In genomic region chr7:80581472-80581871, GRCh38 we compare ENCODE assay signal across 23 cellular contexts. TPM values are rescaled to one million over a fixed set of nuclear protein-coding genes. Genes with fewer than 3 reads are reported as not detected.
DNase-seq lines count a peak whose midpoint lies in the region; ATAC-seq and TF ChIP-seq lines count a peak whose summit lies in the region.
"Had no signal": no experiment of that assay in that cellular context is flagged by ENCODE, and none has a peak within 500 bp of the region (broad histone marks: within the 10 kb centered on the region; RNA-seq: fewer than 3 reads in every experiment).

No MANE protein-coding gene starts in this region.

- H4K91ac ChIP-seq in mesenchymal stem cell (ENCODE audit: low read length): no peak overlapping the region

- in situ Hi-C loops in mammary epithelial cell (cut with MboI; ENCODE audit: low sequenced_read_pairs in 2 of 2): no loop called here

- no peaks in the 10 kb centered on the region for H3K9me2 ChIP-seq in OCI-LY7 (ENCODE audit: insufficient read depth, low read length)

- H3K27ac ChIP-seq in mammary epithelial cell (ENCODE audit: insufficient read depth, low read depth, low read length) (no peak overlapping the region), foreskin keratinocyte (no peak overlapping the region), mesenchymal stem cell (ENCODE audit: low read length, poor library complexity, severe bottlenecking) (no peak overlapping the region), esophagus squamous epithelium (no peak overlapping the region), OCI-LY7 (ENCODE audit: low read depth, low read length, poor library complexity, severe bottlenecking) (no peak overlapping the region)
- H3K27ac ChIP-seq: esophagus muscularis mucosa, ovary, PC-9, skin epidermis had no signal

- H2BK5ac ChIP-seq in mesenchymal stem cell (ENCODE audit: low read depth, low read length, poor library complexity, severe bottlenecking): no peak overlapping the region

- H4K8ac ChIP-seq in mesenchymal stem cell (ENCODE audit: low read length): peak overlapping the region; percentile 69

- no peak overlapping the region for H3K18ac ChIP-seq in mesenchymal stem cell (ENCODE audit: low read depth in 1 of 2, low read length in 2 of 2)

- TF ChIP-seq CTCF in mammary epithelial cell (conservative IDR thresholded peaks at IDR 0.05 in 1 of 2, IDR thresholded peaks at IDR 0.05 in 1 of 2; ENCODE audit: extremely low read depth in 1 of 2, insufficient read depth in 1 of 2, low read depth in 1 of 2, low read length in 2 of 2) (no peak), foreskin keratinocyte (conservative IDR thresholded peaks at IDR 0.05) (no peak), esophagus squamous epithelium (IDR thresholded peaks at IDR 0.05) (no peak), OCI-LY7 (conservative IDR thresholded peaks at IDR 0.05; ENCODE audit: low read length) (no peak)

- H3K4me3 ChIP-seq in mammary epithelial cell (replicated peaks in 1 of 3; ENCODE audit: insufficient read depth in 1 of 3, low read depth in 2 of 3, low read length in 3 of 3) (no peak overlapping the region), mesenchymal stem cell (ENCODE audit: insufficient read depth in 1 of 2, low read depth in 1 of 2, low read length in 2 of 2) (no peak overlapping the region), esophagus squamous epithelium (no peak overlapping the region), OCI-LY7 (ENCODE audit: low read depth, low read length, poor library complexity, severe bottlenecking) (no peak overlapping the region)
- H3K4me3 ChIP-seq: esophagus muscularis mucosa, ovary, PC-9, skin epidermis had no signal

- CTCF ChIA-PET in mammary epithelial cell (lab: Charles Lee; ENCODE audit: low non-redundant PET): no interaction called here
- CTCF ChIA-PET in OCI-LY7 (lab: Charles Lee; ENCODE audit: unreplicated experiment): no interaction called here

- no peak overlapping the region for H2AK5ac ChIP-seq in mesenchymal stem cell (ENCODE audit: low read length, severe bottlenecking)

- H3K4me1 ChIP-seq in mammary epithelial cell (ENCODE audit: insufficient read depth, low read length): peaks cover 4% of the 10 kb centered on the region
- no peaks in the 10 kb centered on the region for H3K4me1 ChIP-seq in foreskin keratinocyte
- H3K4me1 ChIP-seq in mesenchymal stem cell (ENCODE audit: control insufficient read depth, insufficient read depth, low read depth, low read length): no peaks in the 10 kb centered on the region
- H3K4me1 ChIP-seq in esophagus squamous epithelium: peaks cover 0 to 8% (median 7%) of the 10 kb centered on the region in 3 donors
- H3K4me1 ChIP-seq in OCI-LY7 (ENCODE audit: insufficient read depth, low read length, poor library complexity, severe bottlenecking): no peaks in the 10 kb centered on the region
- H3K4me1 ChIP-seq: BE2C, Caco-2 had no signal

- H2BK15ac ChIP-seq in mesenchymal stem cell (ENCODE audit: low read depth, poor library complexity, severe bottlenecking): no peak overlapping the region

- WGBS in mammary epithelial cell (ENCODE audit: low coverage, missing lambda C conversion rate): 15% methylated on average over 1 of the region's 1 CpG
- 33% methylated on average over 1 of the region's 1 CpG for WGBS in mesenchymal stem cell
- whole genome bisulfite sequencing in esophagus squamous epithelium, 2 donors: 58 to 69% methylated on average over 1 of the region's 1 CpG

- H4K20me1 ChIP-seq in mammary epithelial cell (ENCODE audit: insufficient read depth, low read length) (no peaks in the 10 kb centered on the region), OCI-LY7 (ENCODE audit: insufficient read depth, low read length) (no peaks in the 10 kb centered on the region)

- peak; percentile 9 for DNase-seq in EH (ENCODE audit: low read depth)
- DNase-seq in mammary epithelial cell: peak; percentile 60
- DNase-seq in foreskin keratinocyte: peak; percentile 16 to 56
- DNase-seq in mesenchymal stem cell: no peak
- DNase-seq in NCI-H2081 treated with DMSO at 0.1 percent for 48 hours (lab: John Stamatoyannopoulos, UW): no peak
- DNase-seq in esophagus squamous epithelium (lab: John Stamatoyannopoulos, UW): no peak
- DNase-seq in OCI-LY7 (ENCODE audit: low spot score): no peak
- DNase-seq: BE2C; Caco-2; naive thymus-derived CD8-positive, alpha-beta T cell; NCI-H1436 treated with DMSO at 0.1 percent for 48 hours; NCI-H82; ovary; stimulated activated CD4-positive, alpha-beta T cell treated with anti-CD3 and anti-CD28 coated beads, Interleukin-4, amount 100 ng/mL, for 1 hour; stimulated activated naive CD8-positive, alpha-beta T cell treated with anti-CD3 and anti-CD28 coated beads, Interleukin-15, amount 100 ng/mL, for 72 hours; T1000 had no signal

- ATAC-seq in foreskin keratinocyte (peak; percentile 35), GM19467 (IDR thresholded peaks at IDR 0.05; ENCODE audit: unreplicated experiment) (no peak)
- ATAC-seq: activated CD4-positive, CD25-positive, alpha-beta regulatory T cell treated with anti-CD3 and anti-CD28 coated beads, Interleukin-2, amount 50 U/mL, for 24 hours; naive thymus-derived CD8-positive, alpha-beta T cell; SK-N-SH treated with all-trans-retinoic acid at 6 μM for 48 hours; stimulated activated naive CD8-positive, alpha-beta T cell treated with anti-CD3 and anti-CD28 coated beads, Interleukin-15, amount 100 ng/mL, for 72 hours had no signal

- H3K9me3 ChIP-seq in mammary epithelial cell (replicated peaks; ENCODE audit: insufficient read depth, low read length) (no peaks in the 10 kb centered on the region), mesenchymal stem cell (ENCODE audit: control insufficient read depth, low read length) (no peaks in the 10 kb centered on the region), esophagus squamous epithelium (no peaks in the 10 kb centered on the region), OCI-LY7 (ENCODE audit: low read length) (no peaks in the 10 kb centered on the region)
- H3K9me3 ChIP-seq: BE2C, Caco-2, esophagus muscularis mucosa, ovary had no signal

- H3K9ac ChIP-seq in mammary epithelial cell (ENCODE audit: insufficient read depth, low read length) (no peak overlapping the region), mesenchymal stem cell (ENCODE audit: low read length) (no peak overlapping the region)

- no peak overlapping the region for H2AFZ ChIP-seq in mammary epithelial cell (ENCODE audit: low read depth, low read length)
- no peak overlapping the region for H2AFZ ChIP-seq in mesenchymal stem cell (ENCODE audit: low read depth, low read length)
- no peak overlapping the region for H2AFZ ChIP-seq in OCI-LY7 (ENCODE audit: low read length)
- H2AFZ ChIP-seq: PC-9 had no signal

- H2BK120ac ChIP-seq in mesenchymal stem cell (ENCODE audit: low read depth, low read length): no peak overlapping the region

- H3K36me3 ChIP-seq in mammary epithelial cell (ENCODE audit: insufficient read depth, low read length) (no peaks in the 10 kb centered on the region), mesenchymal stem cell (ENCODE audit: control insufficient read depth in 1 of 2, insufficient read depth in 2 of 2, low read depth in 1 of 2, low read length in 2 of 2) (no peaks in the 10 kb centered on the region), esophagus squamous epithelium (no peaks in the 10 kb centered on the region), OCI-LY7 (ENCODE audit: insufficient read depth, low read length) (no peaks in the 10 kb centered on the region)
- H3K36me3 ChIP-seq: BE2C, esophagus muscularis mucosa, ovary had no signal

- H3K27me3 ChIP-seq in mammary epithelial cell (ENCODE audit: insufficient read depth, low read length) (no peaks in the 10 kb centered on the region), foreskin keratinocyte (no peaks in the 10 kb centered on the region), mesenchymal stem cell (ENCODE audit: control insufficient read depth in 1 of 2, insufficient read depth in 1 of 2, low read length in 2 of 2) (no peaks in the 10 kb centered on the region), esophagus squamous epithelium (no peaks in the 10 kb centered on the region)
- H3K27me3 ChIP-seq: BE2C, esophagus muscularis mucosa, ovary had no signal

- H3K23ac ChIP-seq in mesenchymal stem cell (ENCODE audit: low read length in 2 of 2): no peak overlapping the region

- intact Hi-C loops in mammary epithelial cell (cut with micrococcal nuclease) (no loop called here), esophagus squamous epithelium (cut with DNase I) (no loop called here), OCI-LY7 (cut with micrococcal nuclease; ENCODE audit: unreplicated experiment) (no loop called here)

- H2BK12ac ChIP-seq in mesenchymal stem cell (ENCODE audit: low read length in 2 of 2): no peak overlapping the region

- no peak for TF ChIP-seq POLR2A in esophagus squamous epithelium (IDR thresholded peaks at IDR 0.05)

- POLR2A ChIA-PET in OCI-LY7 (lab: Charles Lee): no interaction called here

- H3K4ac ChIP-seq in mesenchymal stem cell (ENCODE audit: low read depth in 1 of 2, low read length in 2 of 2): no peak overlapping the region

- H3K79me2 ChIP-seq in mammary epithelial cell (ENCODE audit: insufficient read depth, low read length) (no peaks in the 10 kb centered on the region), OCI-LY7 (ENCODE audit: insufficient read depth, low read depth, low read length) (no peaks in the 10 kb centered on the region)

- dilution Hi-C loops in mammary epithelial cell (cut with HindIII; ENCODE audit: low sequenced_read_pairs): no loop called here

- BruUV-seq in mammary epithelial cell (replicated peaks; lab: Mats Ljungman, UMichigan) (no TSS peak), OCI-LY7 (replicated peaks; lab: Mats Ljungman, UMichigan) (no TSS peak)

- H3K4me2 ChIP-seq in mammary epithelial cell (ENCODE audit: insufficient read depth, low read depth, low read length): no peak overlapping the region
- no peak overlapping the region for H3K4me2 ChIP-seq in mesenchymal stem cell (ENCODE audit: low read length, poor library complexity, severe bottlenecking)
- no peak overlapping the region for H3K4me2 ChIP-seq in OCI-LY7 (ENCODE audit: low read length)
- H3K4me2 ChIP-seq: PC-9 had no signal

- no peaks in the 10 kb centered on the region for H3K79me1 ChIP-seq in mesenchymal stem cell (replicated peaks; ENCODE audit: low read length, poor library complexity, severe bottlenecking)

- no peak overlapping the region for H3K14ac ChIP-seq in mesenchymal stem cell (ENCODE audit: low read length in 2 of 2)

RNA-seq across cellular contexts. Expression of gene CD36, which starts 57.0 kb away (rescaled TPM):
- total RNA-seq in mammary epithelial cell (under 1 TPM in 1 of 2 donors, not detected in 1; 0.50 TPM), foreskin keratinocyte (0.20 TPM in 1 of 2 replicates, not detected in the other), esophagus squamous epithelium (10 to 100 TPM in 2 of 4 donors, 1 to 10 TPM in 2; 1.2 to 85.5 (median 11.0) TPM), OCI-LY7 (2022) (not detected in 2 replicates)
- polyA plus RNA-seq in mammary epithelial cell (0.10 TPM), foreskin keratinocyte (0.02 TPM in 1 of 2 replicates, not detected in the other)
- polyA minus RNA-seq in mammary epithelial cell: 0.10 TPM
- polyA plus RNA-seq in mesenchymal stem cell (2013, experiment 1 of 2): 50.5 TPM
- polyA plus RNA-seq in mesenchymal stem cell (2013, experiment 2 of 2): 53.0 TPM
- total RNA-seq in OCI-LY7 (2014; rRNA removed; shearing (Covaris generic)): 0.03 TPM in 1 of 2 replicates, not detected in the other
- total RNA-seq: Caco-2, Daoy had no signal

Comparison
In these comparisons a context has a peak if more than half of its experiments do, and no peak if none do; other contexts are left out.
1. DNase-seq: peak in EH (single experiment), mammary epithelial cell (single experiment) and foreskin keratinocyte (2 of 2); none in mesenchymal stem cell (single experiment), NCI-H2081 treated with DMSO at 0.1 percent for 48 hours (single experiment), esophagus squamous epithelium (single experiment) and OCI-LY7 (single experiment).